12 cellular contexts compared by ENCODE assay signal in genomic region chr5:14488697-14489096, GRCh38.
DNase-seq lines count a peak whose midpoint lies in the region; ATAC-seq, FAIRE-seq and TF ChIP-seq lines count a peak whose summit lies in the region.
"Had no signal": no experiment of that assay in that cellular context is flagged by ENCODE, and none has a peak within 500 bp of the region (broad histone marks: within the 10 kb centered on the region; RNA-seq: fewer than 3 reads in every experiment).

No MANE protein-coding gene starts in this region.

- no peaks in the 10 kb centered on the region for H3K79me2 ChIP-seq in HepG2 (ENCODE audit: insufficient read depth, low read length)

- no peak overlapping the region for H3K9ac ChIP-seq in HepG2 (ENCODE audit: insufficient read depth, low read depth, low read length)

- no TSS peak for BruUV-seq in HepG2 (replicated peaks; lab: Mats Ljungman, UMichigan)

- ATAC-seq in HepG2 (no peak), right lobe of liver (no peak), sciatic nerve (peak; percentile 58), psoas muscle (no peak)
- ATAC-seq: Right ventricle myocardium inferior had no signal

- POLR2A ChIA-PET in HepG2 (lab: Yijun Ruan, JAX): no interaction called here

- peaks cover 27% of the 10 kb centered on the region for H3K4me1 Mint-ChIP-seq in endothelial cell (ENCODE audit: unreplicated experiment)
- H3K4me1 Mint-ChIP-seq in activated T-helper 1 cell treated with anti-CD3 and anti-CD28 coated beads, Interleukin-12 subunit alpha, Interleukin-12 subunit beta, Interleukin-2, Interleukin-4 antibody, amounts not matched to agents 30 ng/mL and 10 ng/mL and 1 ng/mL, durations not matched to agents 14 hours and 24 hours and 36 hours (ENCODE audit: low read depth): no peaks in the 10 kb centered on the region

- DNase-seq in HepG2 (ENCODE audit: low spot score): no peak
- no peak for DNase-seq in right lobe of liver
- peak; percentile 49 for DNase-seq in UCSD-AML1 (lab: John Stamatoyannopoulos, UW; ENCODE audit: unreplicated experiment)
- peak; percentile 42 for DNase-seq in endothelial cell (ENCODE audit: low spot score)
- DNase-seq in sciatic nerve (ENCODE audit: low spot score): no peak
- no peak for DNase-seq in activated T-helper 1 cell treated with anti-CD3 and anti-CD28 coated beads, Interleukin-12 subunit alpha, Interleukin-12 subunit beta, Interleukin-2, Interleukin-4 antibody, amounts not matched to agents 30 ng/mL and 10 ng/mL and 1 ng/mL, durations not matched to agents 14 hours and 24 hours and 36 hours (ENCODE audit: low spot score)
- DNase-seq in psoas muscle: no peak
- DNase-seq in NCI-H1105 (lab: John Stamatoyannopoulos, UW): no peak
- DNase-seq: NCI-H2029, NCI-H2171 treated with DMSO at 0.1 percent for 48 hours, NCI-H774 had no signal

- H3K27ac Mint-ChIP-seq in endothelial cell (ENCODE audit: unreplicated experiment): peak overlapping the region; percentile 43
- H3K27ac Mint-ChIP-seq in activated T-helper 1 cell treated with anti-CD3 and anti-CD28 coated beads, Interleukin-12 subunit alpha, Interleukin-12 subunit beta, Interleukin-2, Interleukin-4 antibody, amounts not matched to agents 30 ng/mL and 10 ng/mL and 1 ng/mL, durations not matched to agents 14 hours and 24 hours and 36 hours: no peak overlapping the region

- TF ChIP-seq POLR2A in HepG2 (IDR thresholded peaks at IDR 0.05; ENCODE audit: insufficient read depth in 1 of 2, low read depth in 2 of 2, low read length in 2 of 2): no peak
- TF ChIP-seq POLR2A in right lobe of liver (IDR thresholded peaks at IDR 0.05): no peak

- peaks cover 73% of the 10 kb centered on the region for H3K36me3 Mint-ChIP-seq in endothelial cell (ENCODE audit: low read depth, unreplicated experiment)
- peaks cover 3% of the 10 kb centered on the region for H3K36me3 Mint-ChIP-seq in activated T-helper 1 cell treated with anti-CD3 and anti-CD28 coated beads, Interleukin-12 subunit alpha, Interleukin-12 subunit beta, Interleukin-2, Interleukin-4 antibody, amounts not matched to agents 30 ng/mL and 10 ng/mL and 1 ng/mL, durations not matched to agents 14 hours and 24 hours and 36 hours (ENCODE audit: low read depth)

- no peak for TF ChIP-seq CTCF in HepG2 (CRISPR knock-in tag; IDR thresholded peaks at IDR 0.05)
- TF ChIP-seq CTCF in right lobe of liver (IDR thresholded peaks at IDR 0.05): no peak
- TF ChIP-seq CTCF in endothelial cell (IDR thresholded peaks at IDR 0.05; ENCODE audit: unreplicated experiment): no peak
- no peak for TF ChIP-seq CTCF in psoas muscle (IDR thresholded peaks at IDR 0.05)

- in situ Hi-C loops in HepG2 (cut with HindIII; ENCODE audit: extremely low pct_ligation_motif_present, low pct_unique_long_range_greater_than_20kb): no loop called here

- no peaks in the 10 kb centered on the region for H3K27me3 ChIP-seq in HepG2 (ENCODE audit: control insufficient read depth in 1 of 2, insufficient read depth in 2 of 2, low read length in 2 of 2)
- H3K27me3 ChIP-seq in right lobe of liver: no peaks in the 10 kb centered on the region
- H3K27me3 ChIP-seq in psoas muscle (ENCODE audit: insufficient read depth in 3 of 3, low read length in 2 of 3): no peaks in the 10 kb centered on the region

- H3K4me2 ChIP-seq in HepG2 (ENCODE audit: low read depth, low read length): no peak overlapping the region

- intact Hi-C loops in HepG2 (cut with micrococcal nuclease; ENCODE audit: unreplicated experiment): no loop called here
- intact Hi-C loops in right lobe of liver (cut with DNase I): no loop called here
- intact Hi-C loops in sciatic nerve (cut with DNase I): no loop called here
- intact Hi-C loops in activated T-helper 1 cell treated with anti-CD3 and anti-CD28 coated beads, Interleukin-12 subunit alpha, Interleukin-12 subunit beta, Interleukin-2, Interleukin-4 antibody, amounts not matched to agents 30 ng/mL and 10 ng/mL and 1 ng/mL, durations not matched to agents 14 hours and 24 hours and 36 hours (cut with micrococcal nuclease): no loop called here
- intact Hi-C loops in psoas muscle (cut with DNase I): no loop called here

- no peak for FAIRE-seq in HepG2 (lab: Jason Lieb, UNC)

- H3K9me3 ChIP-seq in HepG2 (ENCODE audit: low read length) (no peaks in the 10 kb centered on the region), right lobe of liver (no peaks in the 10 kb centered on the region), psoas muscle (no peaks in the 10 kb centered on the region)

- H3K4me3 ChIP-seq in HepG2 (replicated peaks in 1 of 3; ENCODE audit: insufficient read depth in 1 of 3, low read depth in 2 of 3, low read length in 3 of 3) (no peak overlapping the region), right lobe of liver (no peak overlapping the region), psoas muscle (no peak overlapping the region)

- TF ChIP-seq EP300 in HepG2 (IDR thresholded peaks at IDR 0.05; ENCODE audit: low read depth in 2 of 2, low read length in 2 of 2): no peak
- TF ChIP-seq EP300 in HepG2 (CRISPR knock-in tag; IDR thresholded peaks at IDR 0.05; ENCODE audit: borderline replicate concordance): no peak

- H4K20me1 ChIP-seq in HepG2 (ENCODE audit: insufficient read depth, low read length): no peaks in the 10 kb centered on the region

- peak overlapping the region; percentile 61 for H3K4me3 Mint-ChIP-seq in endothelial cell (ENCODE audit: unreplicated experiment)
- H3K4me3 Mint-ChIP-seq in activated T-helper 1 cell treated with anti-CD3 and anti-CD28 coated beads, Interleukin-12 subunit alpha, Interleukin-12 subunit beta, Interleukin-2, Interleukin-4 antibody, amounts not matched to agents 30 ng/mL and 10 ng/mL and 1 ng/mL, durations not matched to agents 14 hours and 24 hours and 36 hours: no peak overlapping the region

- no peak overlapping the region for H2AFZ ChIP-seq in HepG2 (ENCODE audit: low read length)

- H3K4me1 ChIP-seq in HepG2 (ENCODE audit: insufficient read depth, low read length) (no peaks in the 10 kb centered on the region), right lobe of liver (no peaks in the 10 kb centered on the region), psoas muscle (peaks cover 8% of the 10 kb centered on the region)

- H3K27ac ChIP-seq in HepG2 (ENCODE audit: extremely low read length, insufficient read depth, low read length): no peak overlapping the region
- no peak overlapping the region for H3K27ac ChIP-seq in right lobe of liver
- no peak overlapping the region for H3K27ac ChIP-seq in psoas muscle

- WGBS in HepG2 (ENCODE audit: low lambda C conversion rate): 96% methylated on average over 12 of the region's 12 CpGs
- WGBS in right lobe of liver (ENCODE audit: insufficient coverage, low coverage, low lambda C conversion rate, missing lambda C conversion rate): 86% methylated on average over 7 of the region's 12 CpGs
- WGBS in psoas muscle, 3 donors: 76 to 89% (median 87%) methylated on average over 12 of the region's 12 CpGs

- H3K9me3 Mint-ChIP-seq in endothelial cell (ENCODE audit: unreplicated experiment): no peaks in the 10 kb centered on the region
- H3K9me3 Mint-ChIP-seq in activated T-helper 1 cell treated with anti-CD3 and anti-CD28 coated beads, Interleukin-12 subunit alpha, Interleukin-12 subunit beta, Interleukin-2, Interleukin-4 antibody, amounts not matched to agents 30 ng/mL and 10 ng/mL and 1 ng/mL, durations not matched to agents 14 hours and 24 hours and 36 hours: no peaks in the 10 kb centered on the region

- TF ChIP-seq RAD21 in HepG2 (CRISPR knock-in tag; IDR thresholded peaks at IDR 0.05): no peak

- H3K27me3 Mint-ChIP-seq in endothelial cell (ENCODE audit: unreplicated experiment): peaks cover 12% of the 10 kb centered on the region
- H3K27me3 Mint-ChIP-seq in activated T-helper 1 cell treated with anti-CD3 and anti-CD28 coated beads, Interleukin-12 subunit alpha, Interleukin-12 subunit beta, Interleukin-2, Interleukin-4 antibody, amounts not matched to agents 30 ng/mL and 10 ng/mL and 1 ng/mL, durations not matched to agents 14 hours and 24 hours and 36 hours (ENCODE audit: insufficient read depth): no peaks in the 10 kb centered on the region

- CTCF ChIA-PET in HepG2 (lab: Yijun Ruan, JAX; ENCODE audit: low intra/inter-chr PET ratio, low total read pairs): no interaction called here

- H3K36me3 ChIP-seq in HepG2 (replicated peaks in 1 of 2; ENCODE audit: control insufficient read depth in 1 of 2, insufficient read depth in 2 of 2, low read length in 2 of 2) (peaks cover 21 to 59% of the 10 kb centered on the region in 2 experiments), right lobe of liver (peaks cover 0 to 48% (median 13%) of the 10 kb centered on the region in 4 donors), psoas muscle (ENCODE audit: insufficient read depth in 1 of 2, low read depth in 1 of 2) (peaks cover 11 to 94% of the 10 kb centered on the region in 2 donors)

TF ChIP-seq in HepG2, 621 proteins besides CTCF, POLR2A, EP300 and RAD21:
- peak; percentile 3 for TF ChIP-seq AGO2 (optimal IDR thresholded peaks at IDR 0.05; ENCODE audit: low read depth, low read length)
- TF ChIP-seq PAF1 (CRISPR knock-in tag; IDR thresholded peaks at IDR 0.05): no peak

Comparison
In these comparisons a context has a peak if more than half of its experiments do, and no peak if none do; other contexts are left out.
1. DNase-seq: peak in UCSD-AML1 (single experiment) and endothelial cell (single experiment); none in HepG2 (single experiment), right lobe of liver (0 of 3), sciatic nerve (single experiment), activated T-helper 1 cell treated with anti-CD3 and anti-CD28 coated beads, Interleukin-12 subunit alpha, Interleukin-12 subunit beta, Interleukin-2, Interleukin-4 antibody, amounts not matched to agents 30 ng/mL and 10 ng/mL and 1 ng/mL, durations not matched to agents 14 hours and 24 hours and 36 hours (single experiment), psoas muscle (0 of 2) and NCI-H1105 (single experiment).